In the genomic region with DNA sequence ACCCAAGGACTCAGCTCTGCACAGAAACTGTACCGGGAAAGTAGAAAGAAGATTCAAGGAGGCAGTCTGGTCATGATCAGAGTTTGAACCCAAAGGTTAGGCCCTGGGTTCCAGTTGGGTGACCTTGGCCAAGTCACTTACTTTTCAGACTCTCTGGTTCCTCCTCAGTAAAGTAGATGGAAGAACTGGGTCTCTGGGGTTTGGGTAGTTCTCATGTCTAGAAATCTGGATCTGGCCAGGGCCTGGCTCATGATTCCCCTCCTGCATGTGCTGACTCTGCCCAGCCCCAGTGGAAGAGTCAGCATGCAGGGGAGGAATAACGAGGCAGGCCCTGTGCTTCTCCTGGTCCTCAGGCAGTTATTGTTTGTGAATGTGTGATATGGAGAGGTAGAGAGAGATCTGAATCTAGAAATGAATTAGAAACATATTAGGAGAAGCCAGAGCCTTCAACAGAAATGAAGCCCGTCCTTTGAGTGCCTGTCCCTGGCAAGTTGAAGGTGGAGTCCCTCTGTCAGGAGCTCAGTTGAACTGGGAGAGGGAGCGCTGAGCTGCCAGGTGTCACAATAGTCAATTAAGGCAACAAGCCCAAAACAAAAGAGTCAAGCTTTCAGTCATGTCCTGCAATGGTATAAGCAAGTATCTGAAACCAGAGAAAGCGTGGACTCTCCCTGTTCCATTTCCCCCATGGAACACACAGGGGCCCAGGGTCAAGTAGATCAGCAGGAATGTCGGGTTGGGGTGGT, we compare ENCODE assay signal across 11 cellular contexts.
A peak's percentile ranks its signal among the peaks of the same experiment; 100 is the strongest.
DNase-seq lines count a peak whose midpoint lies in the region; ATAC-seq, FAIRE-seq and TF ChIP-seq lines count a peak whose summit lies in the region.
"Had no signal": no experiment of that assay in that cellular context is flagged by ENCODE, and none has a peak within 500 bp of the region (broad histone marks: within the 10 kb centered on the region; RNA-seq: fewer than 3 reads in every experiment).

No MANE protein-coding gene starts in this region.

- DNase-seq in MCF 10A (ENCODE audit: unreplicated experiment): peak; percentile 74
- no peak for DNase-seq in breast epithelium (ENCODE audit: low spot score in 2 of 2)
- DNase-seq in activated CD8-positive, alpha-beta T cell treated with anti-CD3 and anti-CD28 coated beads, Interleukin-2, amount 10 ng/mL, durations not matched to agents 7 days and 5 days: no peak
- DNase-seq in kidney: no peak
- DNase-seq in HTR-8/SVneo (ENCODE audit: insufficient read length, low spot score): no peak
- DNase-seq in NCI-H2196 (lab: John Stamatoyannopoulos, UW; ENCODE audit: unreplicated experiment): no peak
- no peak for DNase-seq in left ventricle myocardium superior
- DNase-seq: CD4-positive, alpha-beta memory T cell had no signal

- peak overlapping the region in 1 of 2 donors; percentile 27 for H3K9ac ChIP-seq in kidney (ENCODE audit: low read length in 2 of 2)

- TF ChIP-seq POLR2A in breast epithelium (IDR thresholded peaks at IDR 0.05): no peak

- TSS peak; percentile 14 for BruUV-seq in MCF 10A (replicated peaks; lab: Mats Ljungman, UMichigan)

- H3K27me3 ChIP-seq in breast epithelium (no peaks in the 10 kb centered on the region), thymus (ENCODE audit: control insufficient read depth, insufficient read depth) (no peaks in the 10 kb centered on the region)

- H3K27me3 Mint-ChIP-seq in MCF 10A (ENCODE audit: insufficient read depth, unreplicated experiment): no peaks in the 10 kb centered on the region
- no peaks in the 10 kb centered on the region for H3K27me3 Mint-ChIP-seq in activated CD8-positive, alpha-beta T cell treated with anti-CD3 and anti-CD28 coated beads, Interleukin-2, amount 10 ng/mL, durations not matched to agents 7 days and 5 days (ENCODE audit: low read depth)
- H3K27me3 Mint-ChIP-seq: CD4-positive, alpha-beta memory T cell had no signal

- H3K27ac Mint-ChIP-seq in MCF 10A (ENCODE audit: low read depth, unreplicated experiment): peak overlapping the region; percentile 86
- H3K27ac Mint-ChIP-seq in activated CD8-positive, alpha-beta T cell treated with anti-CD3 and anti-CD28 coated beads, Interleukin-2, amount 10 ng/mL, durations not matched to agents 7 days and 5 days: peak overlapping the region; percentile 33

- H3K36me3 Mint-ChIP-seq in MCF 10A (ENCODE audit: insufficient read depth, unreplicated experiment): no peaks in the 10 kb centered on the region
- H3K36me3 Mint-ChIP-seq in activated CD8-positive, alpha-beta T cell treated with anti-CD3 and anti-CD28 coated beads, Interleukin-2, amount 10 ng/mL, durations not matched to agents 7 days and 5 days (ENCODE audit: low read depth): peaks cover 14% of the 10 kb centered on the region
- H3K36me3 Mint-ChIP-seq: CD4-positive, alpha-beta memory T cell had no signal

- POLR2A ChIA-PET in MCF 10A (lab: Yijun Ruan, JAX): interaction anchor here (0.6 to 6.8 kb wide), 19 partner anchors 10 to 198 kb away, joined by 3 to 108 read pairs (median 9); a partner anchor contains a TSS
- POLR2A ChIA-PET in activated CD8-positive, alpha-beta T cell treated with anti-CD3 and anti-CD28 coated beads, Interleukin-2, amount 10 ng/mL, durations not matched to agents 7 days and 5 days (lab: Charles Lee): interaction anchor here (0.9 kb wide), 1 partner anchor 96 kb away, joined by 3 read pairs; no protein-coding TSS in a partner anchor

- CTCF ChIA-PET in MCF 10A (lab: Yijun Ruan, JAX): interaction anchor here (0.7 to 2.5 kb wide), 6 partner anchors 13 to 177 kb away, joined by 3 to 14 read pairs (median 4); no protein-coding TSS in a partner anchor
- CTCF ChIA-PET in activated CD8-positive, alpha-beta T cell treated with anti-CD3 and anti-CD28 coated beads, Interleukin-2, amount 10 ng/mL, durations not matched to agents 7 days and 5 days (lab: Charles Lee): interaction anchor here (1.7 kb wide), 1 partner anchor 12 kb away, joined by 4 read pairs; no protein-coding TSS in a partner anchor

- no peaks in the 10 kb centered on the region for H3K9me3 ChIP-seq in breast epithelium
- H3K9me3 ChIP-seq in kidney (ENCODE audit: control insufficient read depth in 1 of 2, low read length in 2 of 2): no peaks in the 10 kb centered on the region
- no peaks in the 10 kb centered on the region for H3K9me3 ChIP-seq in thymus (ENCODE audit: control insufficient read depth)

- H3K4me3 ChIP-seq in breast epithelium (no peak overlapping the region), kidney (ENCODE audit: low read length in 2 of 2) (no peak overlapping the region), thymus (ENCODE audit: low read length) (no peak overlapping the region)

- no peak for FAIRE-seq in kidney (lab: Jason Lieb, UNC)
- FAIRE-seq in HTR-8/SVneo (lab: Jason Lieb, UNC): no peak
- FAIRE-seq: islet of Langerhans had no signal

- H3K9me3 Mint-ChIP-seq in MCF 10A (ENCODE audit: unreplicated experiment): no peaks in the 10 kb centered on the region
- H3K9me3 Mint-ChIP-seq in activated CD8-positive, alpha-beta T cell treated with anti-CD3 and anti-CD28 coated beads, Interleukin-2, amount 10 ng/mL, durations not matched to agents 7 days and 5 days (ENCODE audit: insufficient read depth): peaks cover 5% of the 10 kb centered on the region
- H3K9me3 Mint-ChIP-seq: CD4-positive, alpha-beta memory T cell had no signal

- TF ChIP-seq CTCF in MCF 10A (IDR thresholded peaks at IDR 0.05; ENCODE audit: unreplicated experiment): no peak
- no peak for TF ChIP-seq CTCF in breast epithelium (IDR thresholded peaks at IDR 0.05)
- TF ChIP-seq CTCF in kidney (IDR thresholded peaks at IDR 0.05; ENCODE audit: borderline replicate concordance, extremely low read depth, insufficient read depth): no peak

- intact Hi-C loops in MCF 10A (cut with micrococcal nuclease) (loop anchor here (1.0 to 2.0 kb wide), 3 partner anchors 27 to 131 kb away; a partner anchor contains a TSS), breast epithelium (cut with DNase I; ENCODE audit: low total_unique reads) (no loop called here), kidney (cut with DNase I) (no loop called here), left ventricle myocardium superior (cut with micrococcal nuclease) (no loop called here)

- H3K36me3 ChIP-seq in breast epithelium (no peaks in the 10 kb centered on the region), kidney (ENCODE audit: control insufficient read depth in 1 of 2, insufficient read depth in 2 of 2, low read length in 2 of 2) (no peaks in the 10 kb centered on the region), thymus (ENCODE audit: control insufficient read depth, insufficient read depth) (no peaks in the 10 kb centered on the region)

- 94% methylated on average over 6 of the region's 6 CpGs for WGBS in thymus

- H3K4me1 ChIP-seq in breast epithelium: peaks cover 0 to 4% of the 10 kb centered on the region in 2 donors
- peaks cover 59 to 72% of the 10 kb centered on the region in 2 donors for H3K4me1 ChIP-seq in kidney (ENCODE audit: control insufficient read depth in 1 of 2, insufficient read depth in 1 of 2, low read depth in 1 of 2, low read length in 2 of 2)
- peaks cover 16% of the 10 kb centered on the region for H3K4me1 ChIP-seq in thymus (ENCODE audit: control insufficient read depth, insufficient read depth, low read length)

- peak overlapping the region; percentile 0 for H3K4me3 Mint-ChIP-seq in MCF 10A (ENCODE audit: unreplicated experiment)
- no peak overlapping the region for H3K4me3 Mint-ChIP-seq in activated CD8-positive, alpha-beta T cell treated with anti-CD3 and anti-CD28 coated beads, Interleukin-2, amount 10 ng/mL, durations not matched to agents 7 days and 5 days
- H3K4me3 Mint-ChIP-seq: CD4-positive, alpha-beta memory T cell had no signal

- H3K27ac ChIP-seq in breast epithelium (no peak overlapping the region), kidney (ENCODE audit: low read depth in 2 of 2, low read length in 2 of 2) (peak overlapping the region; percentile 93 to 98), thymus (ENCODE audit: low read depth) (peak overlapping the region; percentile 46)
- H3K27ac ChIP-seq: VCaP had no signal

- H3K4me1 Mint-ChIP-seq in MCF 10A (ENCODE audit: insufficient read depth, unreplicated experiment): peaks cover 69% of the 10 kb centered on the region
- peaks cover 49% of the 10 kb centered on the region for H3K4me1 Mint-ChIP-seq in activated CD8-positive, alpha-beta T cell treated with anti-CD3 and anti-CD28 coated beads, Interleukin-2, amount 10 ng/mL, durations not matched to agents 7 days and 5 days (ENCODE audit: low read depth)

- no peak for ATAC-seq in activated CD8-positive, alpha-beta T cell treated with anti-CD3 and anti-CD28 coated beads, Interleukin-2, amount 10 ng/mL, durations not matched to agents 7 days and 5 days
- no peak for ATAC-seq in left ventricle myocardium superior

Comparison
In these comparisons a context has a peak if more than half of its experiments do, and no peak if none do; other contexts are left out.
1. H3K27ac ChIP-seq: peak in kidney (2 of 2) and thymus (single experiment); none in breast epithelium (0 of 2).